Comparison of ENCODE assay signal across 18 cellular contexts in genomic region chr2:54468643-54469042, GRCh38. TPM values are rescaled to one million over a fixed set of nuclear protein-coding genes. Genes with fewer than 3 reads are reported as not detected.
DNase-seq lines count a peak whose midpoint lies in the region; TF ChIP-seq lines count a peak whose summit lies in the region.
"Had no signal": no experiment of that assay in that cellular context is flagged by ENCODE, and none has a peak within 500 bp of the region (broad histone marks: within the 10 kb centered on the region; RNA-seq: fewer than 3 reads in every experiment).

No MANE protein-coding gene starts in this region.

- H3K9me3 Mint-ChIP-seq in progenitor cell of endocrine pancreas (ENCODE audit: low read depth) = peaks cover 4% of the 10 kb centered on the region
- H3K9me3 Mint-ChIP-seq in activated naive CD4-positive, alpha-beta T cell treated with anti-CD3 and anti-CD28 coated beads for 36 hours = no peaks in the 10 kb centered on the region
- H3K9me3 Mint-ChIP-seq: effector memory CD8-positive, alpha-beta T cell; nephron progenitor cell had no signal

- H3K4me3 Mint-ChIP-seq in progenitor cell of endocrine pancreas (ENCODE audit: low read depth) = no peak overlapping the region
- no peak overlapping the region for H3K4me3 Mint-ChIP-seq in activated naive CD4-positive, alpha-beta T cell treated with anti-CD3 and anti-CD28 coated beads for 36 hours
- H3K4me3 Mint-ChIP-seq: effector memory CD8-positive, alpha-beta T cell; nephron progenitor cell had no signal

- H3K27ac ChIP-seq in OCI-LY1 (ENCODE audit: low read depth, low read length, poor library complexity, severe bottlenecking) (peak overlapping the region; percentile 17), smooth muscle cell (ENCODE audit: low read depth) (peak overlapping the region; percentile 95)
- H3K27ac ChIP-seq: C4-2B had no signal

- CTCF ChIA-PET in activated naive CD4-positive, alpha-beta T cell treated with anti-CD3 and anti-CD28 coated beads for 36 hours (lab: Charles Lee) = interaction anchor here (0.9 kb wide), 1 partner anchor 9 kb away, joined by 3 read pairs; no protein-coding TSS in a partner anchor

- H3K27me3 ChIP-seq in OCI-LY1 (ENCODE audit: insufficient read depth, low read length) (no peaks in the 10 kb centered on the region), smooth muscle cell (ENCODE audit: low read depth) (no peaks in the 10 kb centered on the region)
- H3K27me3 ChIP-seq: left lung, tibial artery had no signal

- no peak overlapping the region for H3K4me2 ChIP-seq in OCI-LY1 (ENCODE audit: low read length)
- peak overlapping the region; percentile 67 for H3K4me2 ChIP-seq in smooth muscle cell

- H3F3A ChIP-seq in OCI-LY1 (ENCODE audit: insufficient read depth, low read length) (no peaks in the 10 kb centered on the region), smooth muscle cell (ENCODE audit: low read depth) (peaks cover 37% of the 10 kb centered on the region)

- peaks cover 3% of the 10 kb centered on the region for H3K4me1 Mint-ChIP-seq in progenitor cell of endocrine pancreas (ENCODE audit: low read depth)
- H3K4me1 Mint-ChIP-seq in activated naive CD4-positive, alpha-beta T cell treated with anti-CD3 and anti-CD28 coated beads for 36 hours (ENCODE audit: low read depth) = no peaks in the 10 kb centered on the region

- H2AFZ ChIP-seq in OCI-LY1 (ENCODE audit: low read length) (no peak overlapping the region), smooth muscle cell (ENCODE audit: low read depth) (no peak overlapping the region)

- no peaks in the 10 kb centered on the region for H3K36me3 ChIP-seq in OCI-LY1 (ENCODE audit: insufficient read depth, low read length)
- H3K36me3 ChIP-seq in smooth muscle cell (ENCODE audit: low read depth) = no peaks in the 10 kb centered on the region
- H3K36me3 ChIP-seq: left lung, tibial artery had no signal

- H3K27ac Mint-ChIP-seq in progenitor cell of endocrine pancreas = no peak overlapping the region
- no peak overlapping the region for H3K27ac Mint-ChIP-seq in activated naive CD4-positive, alpha-beta T cell treated with anti-CD3 and anti-CD28 coated beads for 36 hours
- H3K27ac Mint-ChIP-seq: effector memory CD8-positive, alpha-beta T cell; nephron progenitor cell had no signal

- H3K4me1 ChIP-seq in OCI-LY1 (ENCODE audit: insufficient read depth, low read length, severe bottlenecking) (peaks cover 35% of the 10 kb centered on the region), smooth muscle cell (ENCODE audit: low read depth) (peaks cover 28% of the 10 kb centered on the region)

- peaks cover 3% of the 10 kb centered on the region for H3K36me3 Mint-ChIP-seq in progenitor cell of endocrine pancreas (ENCODE audit: insufficient read depth)
- no peaks in the 10 kb centered on the region for H3K36me3 Mint-ChIP-seq in activated naive CD4-positive, alpha-beta T cell treated with anti-CD3 and anti-CD28 coated beads for 36 hours (ENCODE audit: low read depth)

- DNase-seq in AG09309 (ENCODE audit: low read depth) (peak; percentile 70), fibroblast of the aortic adventitia (ENCODE audit: low read depth) (peak; percentile 75), smooth muscle cell (lab: John Stamatoyannopoulos, UW; ENCODE audit: unreplicated experiment) (no peak), progenitor cell of endocrine pancreas (ENCODE audit: low spot score, unreplicated experiment) (no peak), NCI-H187 treated with DMSO at 0.1 percent for 48 hours (lab: John Stamatoyannopoulos, UW) (no peak)
- no peak for DNase-seq in activated CD4-positive, alpha-beta T cell treated with anti-CD3 and anti-CD28 coated beads, Interleukin-2, amount 50 U/mL, for 1 hour
- no peak for DNase-seq in activated naive CD4-positive, alpha-beta T cell treated with anti-CD3 and anti-CD28 coated beads for 36 hours
- DNase-seq: aorta; effector memory CD8-positive, alpha-beta T cell; GOT3; left lung; NCI-H524 treated with DMSO at 0.1 percent for 48 hours; nephron progenitor cell; T-helper 9 cell; tibial artery had no signal

- H3K27me3 Mint-ChIP-seq in progenitor cell of endocrine pancreas = no peaks in the 10 kb centered on the region
- H3K27me3 Mint-ChIP-seq in activated naive CD4-positive, alpha-beta T cell treated with anti-CD3 and anti-CD28 coated beads for 36 hours (ENCODE audit: low read depth) = peaks cover 4% of the 10 kb centered on the region

- TF ChIP-seq CTCF in AG09309 (IDR thresholded peaks at IDR 0.05; ENCODE audit: control insufficient read depth, insufficient read depth, low read depth, low read length, missing control alignments) (no peak), OCI-LY1 (IDR thresholded peaks at IDR 0.05; ENCODE audit: low read length) (no peak), fibroblast of the aortic adventitia (IDR thresholded peaks at IDR 0.05; ENCODE audit: insufficient read depth, low read length) (no peak), smooth muscle cell (IDR thresholded peaks at IDR 0.05; ENCODE audit: borderline replicate concordance, insufficient read depth, poor library complexity, severe bottlenecking) (no peak), progenitor cell of endocrine pancreas (IDR thresholded peaks at IDR 0.05; ENCODE audit: unreplicated experiment) (no peak)

- no peaks in the 10 kb centered on the region; the same call in 1 of the 2 replicates for H3K79me2 ChIP-seq in OCI-LY1 (ENCODE audit: insufficient read depth, low read length)
- peaks cover 92% of the 10 kb centered on the region for H3K79me2 ChIP-seq in smooth muscle cell (ENCODE audit: low read depth)

- intact Hi-C loops in activated naive CD4-positive, alpha-beta T cell treated with anti-CD3 and anti-CD28 coated beads for 36 hours (cut with micrococcal nuclease) = no loop called here

- 77% methylated on average over 2 of the region's 2 CpGs for WGBS in smooth muscle cell (ENCODE audit: low lambda C conversion rate)

- H3K4me3 ChIP-seq in AG09309 (ENCODE audit: control insufficient read depth, low read depth, low read length) (no peak overlapping the region), OCI-LY1 (ENCODE audit: low read depth, low read length, poor library complexity, severe bottlenecking) (no peak overlapping the region), fibroblast of the aortic adventitia (ENCODE audit: low read depth, low read length) (no peak overlapping the region), smooth muscle cell (no peak overlapping the region)
- H3K4me3 ChIP-seq: K562, left lung, tibial artery had no signal

- H3K9ac ChIP-seq in OCI-LY1 (ENCODE audit: low read length) (no peak overlapping the region), smooth muscle cell (ENCODE audit: low read depth) (no peak overlapping the region)

- no peaks in the 10 kb centered on the region for H3K9me3 ChIP-seq in OCI-LY1 (ENCODE audit: low read length)
- H3K9me3 ChIP-seq in smooth muscle cell (replicated peaks; ENCODE audit: low read depth) = no peaks in the 10 kb centered on the region
- H3K9me3 ChIP-seq: left lung, tibial artery had no signal

- H3K9me2 ChIP-seq in OCI-LY1 (ENCODE audit: low read depth, low read length) = no peaks in the 10 kb centered on the region

- H4K20me1 ChIP-seq in OCI-LY1 (ENCODE audit: insufficient read depth, low read length) = no peaks in the 10 kb centered on the region
- peaks cover 78% of the 10 kb centered on the region for H4K20me1 ChIP-seq in smooth muscle cell (ENCODE audit: low read depth)

RNA-seq across cellular contexts. Expression of gene SPTBN1, which starts 12.5 kb away (rescaled TPM):
- total RNA-seq in fibroblast of the aortic adventitia (ENCODE audit: low replicate concordance) = 254 and 293 TPM in 2 replicates
- total RNA-seq in smooth muscle cell = 186 and 215 TPM in 2 replicates
- polyA plus RNA-seq in smooth muscle cell = 76.3 and 78.7 TPM in 2 replicates
- 283 and 287 TPM in 2 replicates for total RNA-seq in progenitor cell of endocrine pancreas
- total RNA-seq in activated naive CD4-positive, alpha-beta T cell treated with anti-CD3 and anti-CD28 coated beads for 36 hours = 100 to 1,000 TPM; 103 to 107 TPM

Comparison
In these comparisons a context has a peak if more than half of its experiments do, and no peak if none do; other contexts are left out.
1. DNase-seq: peak in AG09309 (single experiment) and fibroblast of the aortic adventitia (single experiment); none in smooth muscle cell (single experiment), progenitor cell of endocrine pancreas (single experiment), NCI-H187 treated with DMSO at 0.1 percent for 48 hours (single experiment), activated CD4-positive, alpha-beta T cell treated with anti-CD3 and anti-CD28 coated beads, Interleukin-2, amount 50 U/mL, for 1 hour (single experiment) and activated naive CD4-positive, alpha-beta T cell treated with anti-CD3 and anti-CD28 coated beads for 36 hours (single experiment).